Comparison of ENCODE assay signal across 17 cellular contexts in the genomic region with DNA sequence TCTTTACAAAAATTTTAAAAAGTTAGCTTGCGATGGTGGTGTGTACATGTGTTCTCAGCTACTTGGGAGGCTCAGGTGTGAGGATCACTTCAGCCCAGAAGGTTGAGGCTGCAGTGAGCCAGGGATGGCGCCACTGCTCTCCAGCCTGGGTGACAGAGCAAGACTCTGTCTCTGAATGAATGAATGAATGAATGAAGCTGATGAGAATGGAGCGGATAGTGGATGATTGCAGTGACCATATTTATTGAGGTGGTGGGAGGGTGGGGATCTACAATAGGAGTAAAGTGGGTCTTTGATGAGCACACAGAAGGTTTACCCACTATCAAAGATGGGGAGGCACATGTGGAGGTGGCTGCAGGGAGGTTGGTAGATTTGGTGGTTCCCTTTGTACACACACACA.
"Had no signal": no experiment of that assay in that cellular context is flagged by ENCODE, and none has a peak within 500 bp of the region (broad histone marks: within the 10 kb centered on the region; RNA-seq: fewer than 3 reads in every experiment).

No MANE protein-coding gene starts in this region.

- H3K27me3 ChIP-seq: cardiac muscle cell, heart left ventricle, neutrophil, stomach, testis had no signal

- H3K9me3 Mint-ChIP-seq: mesothelial cell of epicardium, T-cell had no signal

- H3K4me3 ChIP-seq: cardiac muscle cell, heart left ventricle, smooth muscle cell, stomach, testis had no signal

- H3K27ac ChIP-seq: neutrophil, testis had no signal

- H3K9me3 ChIP-seq: heart left ventricle, neutrophil, SK-N-SH, stomach, testis had no signal

- H3K36me3 ChIP-seq: cardiac muscle cell, heart left ventricle, neutrophil had no signal

- H3K27me3 Mint-ChIP-seq: activated CD8-positive, alpha-beta memory T cell treated with anti-CD3 and anti-CD28 coated beads, Interleukin-2, amount 10 ng/mL, durations not matched to agents 7 days and 5 days; T-cell had no signal

- ATAC-seq: activated CD8-positive, alpha-beta memory T cell treated with anti-CD3 and anti-CD28 coated beads, Interleukin-2, amount 10 ng/mL, durations not matched to agents 7 days and 5 days; T-cell had no signal

- H3K9ac ChIP-seq: SK-N-SH had no signal

- H3K4me3 Mint-ChIP-seq: activated CD8-positive, alpha-beta memory T cell treated with anti-CD3 and anti-CD28 coated beads, Interleukin-2, amount 10 ng/mL, durations not matched to agents 7 days and 5 days; immature natural killer cell; mesothelial cell of epicardium; T-cell had no signal

- DNase-seq: activated CD8-positive, alpha-beta memory T cell treated with anti-CD3 and anti-CD28 coated beads, Interleukin-2, amount 10 ng/mL, durations not matched to agents 7 days and 5 days; activated naive CD4-positive, alpha-beta T cell treated with anti-CD3 and anti-CD28 coated beads, Interleukin-2, amount 50 U/mL, for 16 hours; activated T-cell treated with anti-CD3 and anti-CD28 coated beads, Interleukin-2, amount 50 U/mL, for 1 hour; cortex of kidney; effector CD8-positive, alpha-beta T cell; heart left ventricle; immature natural killer cell; posterior cingulate gyrus; SK-N-SH; stomach; T-cell; T-helper 9 cell; testis had no signal

- H3K27ac Mint-ChIP-seq: activated CD8-positive, alpha-beta memory T cell treated with anti-CD3 and anti-CD28 coated beads, Interleukin-2, amount 10 ng/mL, durations not matched to agents 7 days and 5 days; T-cell had no signal

- H3K4me1 ChIP-seq: testis had no signal
